In genomic region chr16:86555763-86556130, GRCh38 we compare ENCODE assay signal across 2 cellular contexts.
TF ChIP-seq lines count a peak whose summit lies in the region.

No MANE protein-coding gene starts in this region.

TF ChIP-seq in SK-N-SH, 30 proteins besides CTCF, POLR2A, EP300 and RAD21 (continued from another document):
- no peak for TF ChIP-seq REST (IDR thresholded peaks at IDR 0.05; ENCODE audit: low read depth, low read length)
- TF ChIP-seq EZH2phosphoT487 (IDR thresholded peaks at IDR 0.05; ENCODE audit: borderline replicate concordance, low read depth) = no peak
- TF ChIP-seq, protein P1, sequence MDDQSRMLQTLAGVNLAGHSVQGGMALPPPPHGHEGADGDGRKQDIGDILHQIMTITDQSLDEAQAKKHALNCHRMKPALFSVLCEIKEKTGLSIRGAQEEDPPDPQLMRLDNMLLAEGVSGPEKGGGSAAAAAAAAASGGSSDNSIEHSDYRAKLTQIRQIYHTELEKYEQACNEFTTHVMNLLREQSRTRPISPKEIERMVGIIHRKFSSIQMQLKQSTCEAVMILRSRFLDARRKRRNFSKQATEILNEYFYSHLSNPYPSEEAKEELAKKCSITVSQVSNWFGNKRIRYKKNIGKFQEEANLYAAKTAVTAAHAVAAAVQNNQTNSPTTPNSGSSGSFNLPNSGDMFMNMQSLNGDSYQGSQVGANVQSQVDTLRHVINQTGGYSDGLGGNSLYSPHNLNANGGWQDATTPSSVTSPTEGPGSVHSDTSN (IDR thresholded peaks at IDR 0.05) = no peak
- TF ChIP-seq TCF12 (IDR thresholded peaks at IDR 0.05) = no peak
- TF ChIP-seq, protein P2, sequence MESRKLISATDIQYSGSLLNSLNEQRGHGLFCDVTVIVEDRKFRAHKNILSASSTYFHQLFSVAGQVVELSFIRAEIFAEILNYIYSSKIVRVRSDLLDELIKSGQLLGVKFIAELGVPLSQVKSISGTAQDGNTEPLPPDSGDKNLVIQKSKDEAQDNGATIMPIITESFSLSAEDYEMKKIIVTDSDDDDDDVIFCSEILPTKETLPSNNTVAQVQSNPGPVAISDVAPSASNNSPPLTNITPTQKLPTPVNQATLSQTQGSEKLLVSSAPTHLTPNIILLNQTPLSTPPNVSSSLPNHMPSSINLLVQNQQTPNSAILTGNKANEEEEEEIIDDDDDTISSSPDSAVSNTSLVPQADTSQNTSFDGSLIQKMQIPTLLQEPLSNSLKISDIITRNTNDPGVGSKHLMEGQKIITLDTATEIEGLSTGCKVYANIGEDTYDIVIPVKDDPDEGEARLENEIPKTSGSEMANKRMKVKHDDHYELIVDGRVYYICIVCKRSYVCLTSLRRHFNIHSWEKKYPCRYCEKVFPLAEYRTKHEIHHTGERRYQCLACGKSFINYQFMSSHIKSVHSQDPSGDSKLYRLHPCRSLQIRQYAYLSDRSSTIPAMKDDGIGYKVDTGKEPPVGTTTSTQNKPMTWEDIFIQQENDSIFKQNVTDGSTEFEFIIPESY (IDR thresholded peaks at IDR 0.05; ENCODE audit: borderline replicate concordance, low read depth) = no peak
- no peak for TF ChIP-seq RCOR1 (IDR thresholded peaks at IDR 0.05; ENCODE audit: low read length)
- TF ChIP-seq MXI1 (IDR thresholded peaks at IDR 0.05; ENCODE audit: low read depth, low read length) = no peak
- no peak for TF ChIP-seq RFX5 (IDR thresholded peaks at IDR 0.05; ENCODE audit: low read length)
- no peak for TF ChIP-seq SIN3A (IDR thresholded peaks at IDR 0.05; ENCODE audit: borderline replicate concordance, low read depth, low read length)
- TF ChIP-seq GATA2 (CRISPR knock-in tag; IDR thresholded peaks at IDR 0.05) = no peak
- no peak for TF ChIP-seq FOXM1 (IDR thresholded peaks at IDR 0.05; ENCODE audit: low read depth)
- no peak for TF ChIP-seq GABPA (IDR thresholded peaks at IDR 0.05; ENCODE audit: low read depth)
- TF ChIP-seq TAF1 (IDR thresholded peaks at IDR 0.05; ENCODE audit: borderline replicate concordance, low read depth, low read length) = no peak
- TF ChIP-seq IRF3 (IDR thresholded peaks at IDR 0.05; ENCODE audit: low read depth, low read length) = no peak
- TF ChIP-seq NFIC (IDR thresholded peaks at IDR 0.05; ENCODE audit: borderline replicate concordance) = no peak
- TF ChIP-seq, protein P3, sequence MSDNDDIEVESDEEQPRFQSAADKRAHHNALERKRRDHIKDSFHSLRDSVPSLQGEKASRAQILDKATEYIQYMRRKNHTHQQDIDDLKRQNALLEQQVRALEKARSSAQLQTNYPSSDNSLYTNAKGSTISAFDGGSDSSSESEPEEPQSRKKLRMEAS (IDR thresholded peaks at IDR 0.05; ENCODE audit: low read depth) = no peak
TF ChIP-seq in SK-N-SH: peak in this region for 0.

TF ChIP-seq in SK-N-SH treated with all-trans-retinoic acid at 6 μM for 48 hours, 23 proteins besides CTCF, POLR2A, EP300 and RAD21 (continued from another document):
- TF ChIP-seq PATZ1 (CRISPR knock-in tag; IDR thresholded peaks at IDR 0.05; ENCODE audit: borderline replicate concordance) = no peak
- no peak for TF ChIP-seq ZNF70 (CRISPR knock-in tag; IDR thresholded peaks at IDR 0.05)
- TF ChIP-seq TSHZ2 (CRISPR knock-in tag; IDR thresholded peaks at IDR 0.05) = no peak
- no peak for TF ChIP-seq GLIS3 (CRISPR knock-in tag; IDR thresholded peaks at IDR 0.05)
- TF ChIP-seq, protein P4, sequence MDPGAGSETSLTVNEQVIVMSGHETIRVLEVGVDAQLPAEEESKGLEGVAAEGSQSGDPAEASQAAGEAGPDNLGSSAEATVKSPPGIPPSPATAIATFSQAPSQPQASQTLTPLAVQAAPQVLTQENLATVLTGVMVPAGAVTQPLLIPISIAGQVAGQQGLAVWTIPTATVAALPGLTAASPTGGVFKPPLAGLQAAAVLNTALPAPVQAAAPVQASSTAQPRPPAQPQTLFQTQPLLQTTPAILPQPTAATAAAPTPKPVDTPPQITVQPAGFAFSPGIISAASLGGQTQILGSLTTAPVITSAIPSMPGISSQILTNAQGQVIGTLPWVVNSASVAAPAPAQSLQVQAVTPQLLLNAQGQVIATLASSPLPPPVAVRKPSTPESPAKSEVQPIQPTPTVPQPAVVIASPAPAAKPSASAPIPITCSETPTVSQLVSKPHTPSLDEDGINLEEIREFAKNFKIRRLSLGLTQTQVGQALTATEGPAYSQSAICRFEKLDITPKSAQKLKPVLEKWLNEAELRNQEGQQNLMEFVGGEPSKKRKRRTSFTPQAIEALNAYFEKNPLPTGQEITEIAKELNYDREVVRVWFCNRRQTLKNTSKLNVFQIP (CRISPR knock-in tag; IDR thresholded peaks at IDR 0.05; ENCODE audit: borderline replicate concordance, low read depth) = no peak
- TF ChIP-seq ZFP3 (CRISPR knock-in tag; IDR thresholded peaks at IDR 0.05) = no peak
